In the genomic region with DNA sequence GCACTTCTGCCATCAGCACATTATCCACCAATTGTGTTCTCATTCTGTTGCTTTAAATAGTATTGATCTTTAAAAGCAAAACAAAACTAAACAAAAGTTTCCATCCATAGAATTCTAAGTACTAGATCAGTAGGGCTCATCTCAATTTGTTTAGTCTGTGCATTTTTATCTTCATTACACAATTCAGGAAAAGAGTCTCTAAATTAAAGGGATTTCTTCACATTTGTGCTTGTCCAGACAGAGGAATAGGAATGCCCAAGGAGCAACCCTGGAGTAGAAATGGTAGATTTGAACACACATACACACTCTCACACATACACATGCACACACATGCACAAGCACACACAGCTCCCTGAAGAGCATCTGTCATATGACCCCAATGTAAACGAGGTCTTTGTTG, we compare ENCODE assay signal across 28 cellular contexts.
"Had no signal": no experiment of that assay in that cellular context is flagged by ENCODE, and none has a peak within 500 bp of the region (broad histone marks: within the 10 kb centered on the region; RNA-seq: fewer than 3 reads in every experiment).

No MANE protein-coding gene starts in this region.

- H3K9me3 Mint-ChIP-seq: endodermal cell had no signal

- H3K9me3 ChIP-seq: colonic mucosa, left lung, mucosa of descending colon, sigmoid colon, SJSA1 had no signal

- H3K27me3 ChIP-seq: colonic mucosa, left lung, sigmoid colon, SJSA1 had no signal

- H3K4me3 Mint-ChIP-seq: activated naive CD8-positive, alpha-beta T cell; activated T-cell treated with anti-CD3 and anti-CD28 coated beads, Interleukin-2, amount 50 U/mL, for 72 hours; brain; endodermal cell; memory B cell; naive B cell; T-helper 17 cell had no signal

- H3K4me1 ChIP-seq: colonic mucosa, parathyroid adenoma, sigmoid colon, SJSA1 had no signal

- ATAC-seq: activated T-cell treated with anti-CD3 and anti-CD28 coated beads, Interleukin-2, amount 50 U/mL, for 72 hours; left lung; mucosa of descending colon; stimulated activated naive CD8-positive, alpha-beta T cell treated with anti-CD3 and anti-CD28 coated beads, Interleukin-15, Interleukin-2, amounts not matched to agents 100 U/mL and 50 U/mL, for 24 hours; T-helper 17 cell had no signal

- H3K27ac Mint-ChIP-seq: activated naive CD8-positive, alpha-beta T cell; activated T-cell treated with anti-CD3 and anti-CD28 coated beads, Interleukin-2, amount 50 U/mL, for 72 hours; endodermal cell; memory B cell; T-helper 17 cell had no signal

- H3K36me3 Mint-ChIP-seq: activated naive CD8-positive, alpha-beta T cell; naive B cell had no signal

- H3K36me3 ChIP-seq: colonic mucosa, left lung, sigmoid colon, SJSA1 had no signal

- H3K27ac ChIP-seq: colonic mucosa, epithelial cell of prostate, parathyroid adenoma, sigmoid colon, SJSA1, VCaP had no signal

- H3K4me1 Mint-ChIP-seq: memory B cell, naive B cell, T-helper 17 cell had no signal

- DNase-seq: activated CD4-positive, alpha-beta T cell treated with anti-CD3 and anti-CD28 coated beads, Interleukin-2, amount 50 U/mL, for 1 hour; activated CD4-positive, CD25-positive, alpha-beta regulatory T cell treated with anti-CD3 and anti-CD28 coated beads, Interleukin-2, amount 50 U/mL, for 72 hours; activated CD8-positive, alpha-beta memory T cell treated with anti-CD3 and anti-CD28 coated beads for 24 hours; activated CD8-positive, alpha-beta memory T cell treated with anti-CD3 and anti-CD28 coated beads, Interleukin-2, amount 50 U/mL, for 48 hours; activated gamma-delta T cell treated with Interleukin-2 at 50 U/mL for 16 hours; activated T-cell treated with anti-CD3 and anti-CD28 coated beads, Interleukin-2, amount 50 U/mL, for 72 hours; amniotic stem cell; central memory CD4-positive, alpha-beta T cell; colonic mucosa; endodermal cell; foreskin melanocyte; head of caudate nucleus; left lung; mucosa of descending colon; naive B cell; sigmoid colon; stimulated activated CD4-positive, alpha-beta T cell treated with anti-CD3 and anti-CD28 coated beads, Interleukin-12 subunit alpha, Interleukin-12 subunit beta, amount 100 ng/mL, for 4 hours; stimulated activated CD4-positive, alpha-beta T cell treated with anti-CD3 and anti-CD28 coated beads, Interleukin-1b, Interleukin-23, amount 100 ng/mL, for 48 hours; stimulated activated naive CD8-positive, alpha-beta T cell treated with anti-CD3 and anti-CD28 coated beads, Interleukin-15, Interleukin-2, amounts not matched to agents 100 U/mL and 50 U/mL, for 24 hours; T-helper 17 cell; trophoblast cell had no signal

- H3K4me3 ChIP-seq: colonic mucosa, left lung, mucosa of descending colon, sigmoid colon, SJSA1 had no signal

- H3K27me3 Mint-ChIP-seq: memory B cell had no signal
